In genomic region chr20:61162506-61162905, GRCh38 we compare ENCODE assay signal across 22 cellular contexts.
"Had no signal": no experiment of that assay in that cellular context is flagged by ENCODE, and none has a peak within 500 bp of the region (broad histone marks: within the 10 kb centered on the region; RNA-seq: fewer than 3 reads in every experiment).

No MANE protein-coding gene starts in this region.

- H3K9me3 Mint-ChIP-seq: effector memory CD8-positive, alpha-beta T cell; mesothelial cell of epicardium had no signal

- ATAC-seq: gastroesophageal sphincter; left colon; naive thymus-derived CD4-positive, alpha-beta T cell; pancreas; psoas muscle; upper lobe of right lung had no signal

- H3K36me3 Mint-ChIP-seq: activated naive CD4-positive, alpha-beta T cell treated with anti-CD3 and anti-CD28 coated beads, Interleukin-2, amount 10 ng/mL, durations not matched to agents 7 days and 5 days; mesothelial cell of epicardium had no signal

- H3K4me3 Mint-ChIP-seq: activated naive CD4-positive, alpha-beta T cell treated with anti-CD3 and anti-CD28 coated beads, Interleukin-2, amount 10 ng/mL, durations not matched to agents 7 days and 5 days; activated naive CD8-positive, alpha-beta T cell treated with anti-CD3 and anti-CD28 coated beads, Interleukin-2, amount 10 ng/mL, durations not matched to agents 7 days and 5 days; mesothelial cell of epicardium; naive thymus-derived CD4-positive, alpha-beta T cell; neural crest cell had no signal

- H3K4me1 Mint-ChIP-seq: activated naive CD4-positive, alpha-beta T cell treated with anti-CD3 and anti-CD28 coated beads, Interleukin-2, amount 10 ng/mL, durations not matched to agents 7 days and 5 days; mesothelial cell of epicardium; neural crest cell had no signal

- DNase-seq: activated CD4-positive, alpha-beta T cell treated with anti-CD3 and anti-CD28 coated beads for 48 hours; activated CD4-positive, alpha-beta T cell treated with anti-CD3 and anti-CD28 coated beads, Interleukin-2, amount 50 U/mL, for 48 hours; activated CD8-positive, alpha-beta memory T cell treated with anti-CD3 and anti-CD28 coated beads for 24 hours; activated effector memory CD4-positive, alpha-beta T cell treated with anti-CD3 and anti-CD28 coated beads, Interleukin-2, amount 50 U/mL, for 16 hours; activated naive CD4-positive, alpha-beta T cell treated with anti-CD3 and anti-CD28 coated beads, Interleukin-2, amount 10 ng/mL, durations not matched to agents 7 days and 5 days; activated naive CD8-positive, alpha-beta T cell treated with anti-CD3 and anti-CD28 coated beads, Interleukin-2, amount 10 ng/mL, durations not matched to agents 7 days and 5 days; brain microvascular endothelial cell; cortex of kidney; hippocampal formation; kidney; left colon; naive thymus-derived CD4-positive, alpha-beta T cell; pancreas; psoas muscle; stimulated activated CD4-positive, alpha-beta T cell treated with anti-CD3 and anti-CD28 coated beads, Interleukin-1b, Interleukin-23, amount 100 ng/mL, for 48 hours; stimulated activated naive CD4-positive, alpha-beta T cell; tibial artery; upper lobe of right lung had no signal

- H3K27ac Mint-ChIP-seq: activated naive CD4-positive, alpha-beta T cell treated with anti-CD3 and anti-CD28 coated beads, Interleukin-2, amount 10 ng/mL, durations not matched to agents 7 days and 5 days; activated naive CD8-positive, alpha-beta T cell treated with anti-CD3 and anti-CD28 coated beads, Interleukin-2, amount 10 ng/mL, durations not matched to agents 7 days and 5 days; effector memory CD8-positive, alpha-beta T cell; mesothelial cell of epicardium; naive thymus-derived CD4-positive, alpha-beta T cell had no signal
